1 cellular context compared by ENCODE assay signal in genomic region chr7:116441534-116441933, GRCh38.
TF ChIP-seq lines count a peak whose summit lies in the region.

No MANE protein-coding gene starts in this region.

TF ChIP-seq in SK-N-SH, 30 proteins besides CTCF, POLR2A, EP300 and RAD21 (continued from another document):
- no peak for TF ChIP-seq PBX3 (IDR thresholded peaks at IDR 0.05)
- peak; percentile 46; the same call in 1 of the 2 replicates for TF ChIP-seq MAX (IDR thresholded peaks at IDR 0.05; ENCODE audit: low read depth)
